Comparison of ENCODE assay signal across 9 cellular contexts in genomic region chr1:101820080-101820479, GRCh38.
DNase-seq lines count a peak whose midpoint lies in the region; ATAC-seq and TF ChIP-seq lines count a peak whose summit lies in the region.
"Had no signal": no experiment of that assay in that cellular context is flagged by ENCODE, and none has a peak within 500 bp of the region (broad histone marks: within the 10 kb centered on the region; RNA-seq: fewer than 3 reads in every experiment).

No MANE protein-coding gene starts in this region.

- peak; percentile 34; the same call in 2 of the 3 replicates for TF ChIP-seq CTCF in GM12872 (IDR thresholded peaks at IDR 0.05; ENCODE audit: insufficient read depth, low read depth, low read length)

- intact Hi-C loops in sciatic nerve (cut with DNase I), result no loop called here

- peak; percentile 33 for DNase-seq in LoVo (ENCODE audit: low spot score)
- peak; percentile 30 for DNase-seq in SKM-1 (lab: John Stamatoyannopoulos, UW; ENCODE audit: unreplicated experiment)
- peak; percentile 22 for DNase-seq in iPS-NIHi11 (ENCODE audit: low spot score)
- no peak for DNase-seq in sciatic nerve (ENCODE audit: low spot score)
- no peak for DNase-seq in GM19240 (ENCODE audit: insufficient read length, low spot score)

- no peak for ATAC-seq in sciatic nerve
- ATAC-seq in GM18909 (IDR thresholded peaks at IDR 0.05; ENCODE audit: poor library complexity, unreplicated experiment), result no peak
- no peak for ATAC-seq in HG03108 (IDR thresholded peaks at IDR 0.05; ENCODE audit: unreplicated experiment)
- ATAC-seq: K562 had no signal

Comparison
In these comparisons a context has a peak if more than half of its experiments do, and no peak if none do; other contexts are left out.
1. DNase-seq: peak in LoVo (single experiment), SKM-1 (single experiment) and iPS-NIHi11 (single experiment); none in sciatic nerve (single experiment) and GM19240 (single experiment).